16 cellular contexts compared by ENCODE assay signal in genomic region chr2:108949316-108950299, GRCh38.
"Had no signal": no experiment of that assay in that cellular context is flagged by ENCODE, and none has a peak within 500 bp of the region (broad histone marks: within the 10 kb centered on the region; RNA-seq: fewer than 3 reads in every experiment).

No MANE protein-coding gene starts in this region.

- H3K9me3 ChIP-seq: thyroid gland, uterus had no signal

- H3K4me1 ChIP-seq: thyroid gland, uterus had no signal

- H3K36me3 ChIP-seq: thyroid gland, uterus had no signal

- H3K27ac ChIP-seq: body of pancreas, thyroid gland, uterus had no signal

- H3K27me3 ChIP-seq: body of pancreas, thyroid gland, uterus had no signal

- H3K4me3 ChIP-seq: body of pancreas, lung, thyroid gland, uterus had no signal

- DNase-seq: activated CD4-positive, alpha-beta memory T cell treated with anti-CD3 and anti-CD28 coated beads for 36 hours; activated T-cell treated with anti-CD3 and anti-CD28 coated beads for 4 hours; amygdala; body of pancreas; foreskin melanocyte; glutamatergic neuron; hippocampal formation; midbrain; nephron progenitor cell; nucleus accumbens; retina; stimulated activated CD4-positive, alpha-beta T cell treated with anti-CD3 and anti-CD28 coated beads, Interleukin-2, amount 100 ng/mL, for 24 hours; stimulated activated naive CD4-positive, alpha-beta T cell treated with Interleukin-2 at 50 U/mL for 16 hours; thyroid gland; uterus had no signal
